18 cellular contexts compared by ENCODE assay signal in the genomic region with DNA sequence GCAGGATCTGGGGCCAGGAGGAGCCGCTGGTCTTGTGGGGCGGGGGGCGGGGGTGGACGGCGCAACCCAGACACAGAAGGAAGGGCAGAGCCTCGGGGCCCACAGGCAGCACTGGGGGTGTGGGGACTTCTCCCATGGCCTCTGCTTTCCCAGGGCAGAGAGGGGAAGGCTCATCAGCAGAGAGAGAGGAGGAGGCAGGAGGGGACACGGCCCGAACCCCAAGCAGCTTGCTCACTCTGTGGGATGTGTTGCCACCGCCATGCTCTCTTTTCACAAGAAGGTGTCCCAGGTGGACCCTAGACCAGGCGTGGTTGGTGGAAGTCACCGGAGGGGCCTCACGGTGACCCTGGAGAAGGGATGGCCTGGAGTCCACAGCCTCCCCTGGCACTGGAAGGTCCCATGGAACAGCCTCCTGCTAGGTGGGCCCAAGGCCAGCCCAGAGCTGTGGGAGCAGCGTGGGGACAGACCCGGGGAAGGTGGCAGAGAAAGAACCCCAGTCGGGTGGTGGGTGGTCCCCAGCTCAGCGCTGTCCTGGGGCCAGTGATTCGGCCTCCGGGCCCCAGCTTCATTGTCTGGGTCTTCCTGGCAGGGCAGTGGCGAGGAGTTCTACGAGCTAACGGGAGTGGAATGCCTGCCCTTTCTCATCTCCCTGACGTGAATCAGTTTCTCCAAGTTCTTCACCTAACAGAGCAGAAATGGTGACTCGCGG.
"Had no signal": no experiment of that assay in that cellular context is flagged by ENCODE, and none has a peak within 500 bp of the region (broad histone marks: within the 10 kb centered on the region; RNA-seq: fewer than 3 reads in every experiment).

No MANE protein-coding gene starts in this region.

- H3K9me3 ChIP-seq: adrenal gland, psoas muscle had no signal

- H3K4me3 Mint-ChIP-seq: activated CD4-positive, alpha-beta T cell treated with anti-CD3 and anti-CD28 coated beads for 36 hours; activated CD8-positive, alpha-beta T cell treated with anti-CD3 and anti-CD28 coated beads for 36 hours; effector memory CD8-positive, alpha-beta T cell; natural killer cell; T-cell had no signal

- DNase-seq: activated CD4-positive, alpha-beta T cell treated with anti-CD3 and anti-CD28 coated beads for 36 hours; activated CD8-positive, alpha-beta T cell treated with anti-CD3 and anti-CD28 coated beads for 36 hours; activated naive CD4-positive, alpha-beta T cell treated with anti-CD3 and anti-CD28 coated beads, Interleukin-2, amount 50 U/mL, for 16 hours; activated T-cell treated with anti-CD3 and anti-CD28 coated beads for 4 hours; caudate nucleus; cortex of kidney; effector memory CD8-positive, alpha-beta T cell; erythroblast; hypothalamus; natural killer cell; occipital lobe; stimulated activated CD4-positive, alpha-beta T cell treated with anti-CD3 and anti-CD28 coated beads, Interleukin-15, amount 100 ng/mL, for 24 hours; stimulated activated CD4-positive, alpha-beta T cell treated with anti-CD3 and anti-CD28 coated beads, Interleukin-4, amount 100 ng/mL, for 4 hours; T1000 had no signal

- H3K27ac ChIP-seq: adrenal gland, psoas muscle, VCaP had no signal

- H3K27ac Mint-ChIP-seq: activated CD4-positive, alpha-beta T cell treated with anti-CD3 and anti-CD28 coated beads for 36 hours; activated CD8-positive, alpha-beta T cell treated with anti-CD3 and anti-CD28 coated beads for 36 hours; effector memory CD8-positive, alpha-beta T cell; natural killer cell; T-cell had no signal

- H3K27me3 ChIP-seq: adrenal gland had no signal

- H3K4me1 ChIP-seq: adrenal gland, psoas muscle had no signal

- H3K36me3 ChIP-seq: adrenal gland had no signal

- H3K27me3 Mint-ChIP-seq: activated CD8-positive, alpha-beta T cell treated with anti-CD3 and anti-CD28 coated beads for 36 hours had no signal

- ATAC-seq: activated CD4-positive, alpha-beta T cell treated with anti-CD3 and anti-CD28 coated beads for 36 hours; activated CD8-positive, alpha-beta T cell treated with anti-CD3 and anti-CD28 coated beads for 36 hours; effector memory CD8-positive, alpha-beta T cell; natural killer cell; psoas muscle; T-cell had no signal

- H3K4me1 Mint-ChIP-seq: activated CD4-positive, alpha-beta T cell treated with anti-CD3 and anti-CD28 coated beads for 36 hours; natural killer cell; T-cell had no signal

- H3K36me3 Mint-ChIP-seq: natural killer cell, T-cell had no signal

- H3K9me3 Mint-ChIP-seq: effector memory CD8-positive, alpha-beta T cell; natural killer cell had no signal

- H3K4me3 ChIP-seq: adrenal gland, psoas muscle had no signal
